27 cellular contexts compared by ENCODE assay signal in genomic region chr10:120805014-120805805, GRCh38. TPM values are rescaled to one million over a fixed set of nuclear protein-coding genes. Genes with fewer than 3 reads are reported as not detected.
DNase-seq lines count a peak whose midpoint lies in the region; TF ChIP-seq lines count a peak whose summit lies in the region.
"Had no signal": no experiment of that assay in that cellular context is flagged by ENCODE, and none has a peak within 500 bp of the region (broad histone marks: within the 10 kb centered on the region; RNA-seq: fewer than 3 reads in every experiment).

No MANE protein-coding gene starts in this region.

- no peaks in the 10 kb centered on the region for H4K20me1 ChIP-seq in OCI-LY1 (ENCODE audit: insufficient read depth, low read length)

- no peaks in the 10 kb centered on the region for H3K4me1 Mint-ChIP-seq in osteocyte (ENCODE audit: unreplicated experiment)
- no peaks in the 10 kb centered on the region for H3K4me1 Mint-ChIP-seq in CD4-positive, alpha-beta memory T cell
- H3K4me1 Mint-ChIP-seq: naive B cell had no signal

- POLR2A ChIA-PET in GM10248 (lab: Yijun Ruan, JAX), result no interaction called here
- POLR2A ChIA-PET in CD4-positive, alpha-beta memory T cell (lab: Charles Lee; ENCODE audit: partially characterized antibody), result no interaction called here

- no peak overlapping the region for H2AFZ ChIP-seq in OCI-LY1 (ENCODE audit: low read length)

- H3K4me3 ChIP-seq in OCI-LY1 (ENCODE audit: low read depth, low read length, poor library complexity, severe bottlenecking), result no peak overlapping the region
- H3K4me3 ChIP-seq in CD4-positive, alpha-beta memory T cell (ENCODE audit: low read length in 2 of 2), result no peak overlapping the region
- H3K4me3 ChIP-seq: adrenal gland, left ventricle myocardium inferior, SJSA1, skin epidermis, thoracic aorta, uterus had no signal

- no peak overlapping the region for H3K4me2 ChIP-seq in OCI-LY1 (ENCODE audit: low read length)

- no peaks in the 10 kb centered on the region for H3K9me3 ChIP-seq in OCI-LY1 (ENCODE audit: low read length)
- no peaks in the 10 kb centered on the region for H3K9me3 ChIP-seq in CD4-positive, alpha-beta memory T cell (ENCODE audit: control insufficient read depth in 1 of 2, low read length in 2 of 2)
- H3K9me3 ChIP-seq: adrenal gland, left ventricle myocardium inferior, SJSA1, thoracic aorta, uterus had no signal

- in situ Hi-C loops in GM13977 (cut with MboI; ENCODE audit: low pct_unique_long_range_greater_than_20kb, low sequenced_read_pairs, unreplicated experiment) (no loop called here), GM13976 (cut with MboI; ENCODE audit: low sequenced_read_pairs, unreplicated experiment) (no loop called here)

- no peaks in the 10 kb centered on the region for H3K9me3 Mint-ChIP-seq in osteocyte (ENCODE audit: unreplicated experiment)
- H3K9me3 Mint-ChIP-seq in CD4-positive, alpha-beta memory T cell, result no peaks in the 10 kb centered on the region
- H3K9me3 Mint-ChIP-seq: brain; naive B cell; stimulated activated naive CD8-positive, alpha-beta T cell treated with anti-CD3 and anti-CD28 coated beads, Interleukin-15, Interleukin-2, amounts not matched to agents 100 ng/mL and 50 ng/mL, for 24 hours had no signal

- no peaks in the 10 kb centered on the region for H3K36me3 Mint-ChIP-seq in osteocyte (ENCODE audit: unreplicated experiment)
- H3K36me3 Mint-ChIP-seq in CD4-positive, alpha-beta memory T cell, result no peaks in the 10 kb centered on the region
- H3K36me3 Mint-ChIP-seq: brain had no signal

- no peaks in the 10 kb centered on the region for H3K9me2 ChIP-seq in OCI-LY1 (ENCODE audit: low read depth, low read length)

- H3K4me3 Mint-ChIP-seq in osteocyte (ENCODE audit: unreplicated experiment), result no peak overlapping the region
- H3K4me3 Mint-ChIP-seq in CD4-positive, alpha-beta memory T cell, result no peak overlapping the region
- H3K4me3 Mint-ChIP-seq: brain; naive B cell; stimulated activated naive CD8-positive, alpha-beta T cell treated with anti-CD3 and anti-CD28 coated beads, Interleukin-15, Interleukin-2, amounts not matched to agents 100 ng/mL and 50 ng/mL, for 24 hours had no signal

- no peak overlapping the region for H3K27ac ChIP-seq in OCI-LY1 (ENCODE audit: low read depth, low read length, poor library complexity, severe bottlenecking)
- no peak overlapping the region for H3K27ac ChIP-seq in CD4-positive, alpha-beta memory T cell (ENCODE audit: low read depth, low read length)
- H3K27ac ChIP-seq: adrenal gland, left ventricle myocardium inferior, SJSA1, skin epidermis, thoracic aorta, uterus had no signal

- H3K27me3 Mint-ChIP-seq in osteocyte (ENCODE audit: unreplicated experiment), result peaks cover 5% of the 10 kb centered on the region
- H3K27me3 Mint-ChIP-seq in CD4-positive, alpha-beta memory T cell, result peaks cover 2 to 10% of the 10 kb centered on the region in 2 donors
- H3K27me3 Mint-ChIP-seq: stimulated activated naive CD8-positive, alpha-beta T cell treated with anti-CD3 and anti-CD28 coated beads, Interleukin-15, Interleukin-2, amounts not matched to agents 100 ng/mL and 50 ng/mL, for 24 hours had no signal

- DNase-seq in GM10248 (ENCODE audit: extremely low spot score) (no peak), GM13977 (ENCODE audit: low spot score) (no peak), osteocyte (ENCODE audit: extremely low spot score, unreplicated experiment) (peak; percentile 64), NCI-H1436 treated with DMSO at 0.1 percent for 48 hours (lab: John Stamatoyannopoulos, UW) (no peak), GM13976 (ENCODE audit: low spot score) (no peak)
- no peak for DNase-seq in CD4-positive, alpha-beta memory T cell
- DNase-seq: activated CD4-positive, alpha-beta T cell treated with anti-CD3 and anti-CD28 coated beads, Interleukin-2, amount 50 U/mL, for 4 hours; activated naive CD4-positive, alpha-beta T cell treated with Interleukin-2 at 50 U/mL for 16 hours; adrenal gland; cerebellar nuclear complex; HCEC 1CT; hypothalamus; KBM-7; left ventricle myocardium inferior; naive B cell; NCI-H1048; NCI-H1694 treated with DMSO at 0.1 percent for 48 hours; NCI-H510A; nucleus accumbens; T-helper 1 cell; uterus had no signal

- H3K27ac Mint-ChIP-seq in osteocyte (ENCODE audit: unreplicated experiment), result no peak overlapping the region
- no peak overlapping the region for H3K27ac Mint-ChIP-seq in CD4-positive, alpha-beta memory T cell
- H3K27ac Mint-ChIP-seq: naive B cell; stimulated activated naive CD8-positive, alpha-beta T cell treated with anti-CD3 and anti-CD28 coated beads, Interleukin-15, Interleukin-2, amounts not matched to agents 100 ng/mL and 50 ng/mL, for 24 hours had no signal

- intact Hi-C loops in CD4-positive, alpha-beta memory T cell (cut with micrococcal nuclease), result no loop called here

- CTCF ChIA-PET in GM10248 (lab: Yijun Ruan, JAX), result interaction anchor here (0.7 to 1.6 kb wide), 4 partner anchors 10 to 21 kb away, joined by 3 to 4 read pairs (median 3); no protein-coding TSS in a partner anchor
- CTCF ChIA-PET in CD4-positive, alpha-beta memory T cell (lab: Charles Lee; ENCODE audit: partially characterized antibody), result no interaction called here

- no peaks in the 10 kb centered on the region for H3F3A ChIP-seq in OCI-LY1 (ENCODE audit: insufficient read depth, low read length)

- H3K36me3 ChIP-seq in OCI-LY1 (ENCODE audit: insufficient read depth, low read length), result no peaks in the 10 kb centered on the region
- no peaks in the 10 kb centered on the region for H3K36me3 ChIP-seq in CD4-positive, alpha-beta memory T cell (ENCODE audit: insufficient read depth, low read length)
- H3K36me3 ChIP-seq: adrenal gland, left ventricle myocardium inferior, SJSA1, thoracic aorta, uterus had no signal

- H3K9ac ChIP-seq in OCI-LY1 (ENCODE audit: low read length), result no peak overlapping the region

- no peaks in the 10 kb centered on the region for H3K79me2 ChIP-seq in OCI-LY1 (ENCODE audit: insufficient read depth, low read length)

- TF ChIP-seq CTCF in GM10248 (IDR thresholded peaks at IDR 0.05; ENCODE audit: control extremely low read depth, extremely low read depth, low read depth, missing control alignments) (peak; percentile 15), GM13977 (IDR thresholded peaks at IDR 0.05; ENCODE audit: extremely low read depth, insufficient read depth, missing control alignments) (peak; percentile 19), OCI-LY1 (IDR thresholded peaks at IDR 0.05; ENCODE audit: low read length) (peak; percentile 28; the same call in 1 of the 2 replicates), osteocyte (IDR thresholded peaks at IDR 0.05) (no peak), GM13976 (IDR thresholded peaks at IDR 0.05; ENCODE audit: borderline replicate concordance, control extremely low read depth, extremely low read depth, insufficient read depth, missing control alignments) (no peak)

- H3K4me1 ChIP-seq in OCI-LY1 (ENCODE audit: insufficient read depth, low read length, severe bottlenecking), result no peaks in the 10 kb centered on the region
- H3K4me1 ChIP-seq in CD4-positive, alpha-beta memory T cell (ENCODE audit: insufficient read depth, low read length), result no peaks in the 10 kb centered on the region
- H3K4me1 ChIP-seq: adrenal gland, left ventricle myocardium inferior, SJSA1, uterus had no signal

- no peaks in the 10 kb centered on the region for H3K27me3 ChIP-seq in OCI-LY1 (ENCODE audit: insufficient read depth, low read length)
- H3K27me3 ChIP-seq in CD4-positive, alpha-beta memory T cell (ENCODE audit: insufficient read depth, low read length), result no peaks in the 10 kb centered on the region
- H3K27me3 ChIP-seq: adrenal gland, SJSA1, uterus had no signal

RNA-seq across cellular contexts. Expression of gene WDR11, which starts 46.0 kb away (rescaled TPM):
- total RNA-seq in osteocyte, result 61.8 and 65.8 TPM in 2 replicates
- 10 to 100 TPM; 51.2 to 54.6 TPM for total RNA-seq in CD4-positive, alpha-beta memory T cell
- 10 to 100 TPM; 15.3 to 17.4 TPM for polyA plus RNA-seq in CD4-positive, alpha-beta memory T cell

Comparison
In these comparisons a context has a peak if more than half of its experiments do, and no peak if none do; other contexts are left out.
1. CTCF ChIP-seq: peak in GM10248 (single experiment), GM13977 (single experiment) and OCI-LY1 (single experiment); none in osteocyte (single experiment) and GM13976 (single experiment).